1 cellular context compared by ENCODE assay signal in the genomic region with DNA sequence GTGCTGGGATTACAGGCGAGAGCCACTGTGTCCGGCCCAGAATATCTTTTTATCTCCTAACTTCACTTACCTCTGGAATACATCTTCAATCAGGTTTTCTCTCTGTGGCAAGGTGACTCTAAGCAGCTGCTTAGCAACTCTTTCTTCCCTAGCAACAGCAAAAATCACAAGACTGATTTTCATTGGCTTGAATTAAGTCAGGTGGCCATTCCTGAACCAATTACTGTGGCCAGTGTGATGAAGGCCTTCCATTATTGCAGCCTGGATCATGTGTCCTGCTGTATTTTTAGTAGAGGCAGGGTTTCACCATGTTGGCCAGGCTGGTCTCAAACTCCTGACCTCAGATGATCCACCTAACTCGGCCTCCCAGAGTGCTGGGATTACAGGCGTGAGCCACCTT.
TF ChIP-seq lines count a peak whose summit lies in the region.

No MANE protein-coding gene starts in this region.

TF ChIP-seq in HepG2, 621 proteins besides CTCF, POLR2A, EP300 and RAD21 (continued from another document):
- TF ChIP-seq, protein P1, sequence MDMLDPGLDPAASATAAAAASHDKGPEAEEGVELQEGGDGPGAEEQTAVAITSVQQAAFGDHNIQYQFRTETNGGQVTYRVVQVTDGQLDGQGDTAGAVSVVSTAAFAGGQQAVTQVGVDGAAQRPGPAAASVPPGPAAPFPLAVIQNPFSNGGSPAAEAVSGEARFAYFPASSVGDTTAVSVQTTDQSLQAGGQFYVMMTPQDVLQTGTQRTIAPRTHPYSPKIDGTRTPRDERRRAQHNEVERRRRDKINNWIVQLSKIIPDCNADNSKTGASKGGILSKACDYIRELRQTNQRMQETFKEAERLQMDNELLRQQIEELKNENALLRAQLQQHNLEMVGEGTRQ (IDR thresholded peaks at IDR 0.05; ENCODE audit: low read depth, low read length), result peak; percentile 67
- TF ChIP-seq, protein P1 (CRISPR knock-in tag; IDR thresholded peaks at IDR 0.05; ENCODE audit: borderline replicate concordance), result peak; percentile 72; the same call in 1 of the 2 replicates
- TF ChIP-seq KAT8 (CRISPR knock-in tag; IDR thresholded peaks at IDR 0.05) (no peak), RFX3 (CRISPR knock-in tag; IDR thresholded peaks at IDR 0.05) (0 out of 2 replicates have a peak, but pooled peaks have one; percentile 24), NFYC (CRISPR knock-in tag; IDR thresholded peaks at IDR 0.05) (peak; percentile 68)
